ENCODE assay signal across 11 cellular contexts in the genomic region with DNA sequence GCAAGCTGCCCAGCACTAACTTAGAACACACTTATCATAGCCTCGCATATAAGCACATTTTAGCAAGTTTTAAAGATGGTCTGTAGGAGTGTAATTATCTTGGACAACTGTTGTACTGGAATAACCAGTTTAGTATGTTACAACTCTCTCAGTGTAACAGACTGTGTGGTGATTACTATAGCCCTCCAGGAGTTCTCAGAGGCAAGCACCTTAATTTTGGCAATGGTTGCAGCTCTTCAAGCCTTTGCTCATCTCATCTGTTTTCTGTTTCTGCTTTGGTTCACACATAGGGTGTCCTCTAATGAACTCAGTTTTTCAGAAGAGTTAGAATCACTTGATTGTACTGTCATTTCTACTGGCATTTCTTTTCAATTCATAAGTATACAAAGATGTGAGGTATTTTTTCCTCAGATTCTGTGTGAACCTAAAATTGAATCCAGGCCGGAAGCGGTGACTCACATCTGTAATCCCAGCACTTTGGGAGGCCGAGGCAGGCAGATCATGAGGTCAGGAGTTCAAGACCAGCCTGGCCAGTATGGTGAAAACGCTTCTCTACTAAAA.
A peak's percentile ranks its signal among the peaks of the same experiment; 100 is the strongest.
DNase-seq lines count a peak whose midpoint lies in the region; ATAC-seq, FAIRE-seq and TF ChIP-seq lines count a peak whose summit lies in the region.
"Had no signal": no experiment of that assay in that cellular context is flagged by ENCODE, and none has a peak within 500 bp of the region (broad histone marks: within the 10 kb centered on the region; RNA-seq: fewer than 3 reads in every experiment).

No MANE protein-coding gene starts in this region.

- H3K27me3 Mint-ChIP-seq in osteocyte (ENCODE audit: unreplicated experiment), result no peaks in the 10 kb centered on the region

- ATAC-seq in GM18909 (IDR thresholded peaks at IDR 0.05; ENCODE audit: poor library complexity, unreplicated experiment) (no peak), GM19328 (IDR thresholded peaks at IDR 0.05; ENCODE audit: unreplicated experiment) (no peak)

- H4K20me1 ChIP-seq in endothelial cell of umbilical vein (replicated peaks; ENCODE audit: control insufficient read depth, extremely low read depth, insufficient read depth, low read length), result no peaks in the 10 kb centered on the region

- H3K36me3 ChIP-seq in endothelial cell of umbilical vein (ENCODE audit: control insufficient read depth in 2 of 2, extremely low read depth in 1 of 2, insufficient read depth in 2 of 2, low read length in 2 of 2), result no peaks in the 10 kb centered on the region
- H3K36me3 ChIP-seq in small intestine (ENCODE audit: control insufficient read depth in 2 of 2, insufficient read depth in 2 of 2, low read length in 2 of 2), result no peaks in the 10 kb centered on the region

- H3K4me3 Mint-ChIP-seq in osteocyte (ENCODE audit: unreplicated experiment), result no peak overlapping the region

- FAIRE-seq in endothelial cell of umbilical vein (lab: Jason Lieb, UNC) (no peak), small intestine (lab: Jason Lieb, UNC) (no peak)

- H3K9ac ChIP-seq in endothelial cell of umbilical vein (replicated peaks; ENCODE audit: extremely low read depth, insufficient read depth, low read length), result no peak overlapping the region

- H3K9me3 Mint-ChIP-seq in osteocyte (ENCODE audit: unreplicated experiment), result no peaks in the 10 kb centered on the region

- DNase-seq in EH (ENCODE audit: low read depth) (peak; percentile 84), NCI-H748 (lab: John Stamatoyannopoulos, UW; ENCODE audit: unreplicated experiment) (peak; percentile 42), endothelial cell of umbilical vein (ENCODE audit: low read depth, low spot score) (peak; percentile 70), osteocyte (ENCODE audit: extremely low spot score, unreplicated experiment) (no peak), GDM1 (lab: John Stamatoyannopoulos, UW) (no peak), small intestine (no peak)
- DNase-seq: effector memory CD4-positive, alpha-beta T cell; GF-D8 had no signal

- peak overlapping the region; percentile 62 for H3K27ac Mint-ChIP-seq in osteocyte (ENCODE audit: unreplicated experiment)

- POLR2A ChIA-PET in endothelial cell of umbilical vein (lab: Charles Lee), result no interaction called here

- TF ChIP-seq POLR2A in endothelial cell of umbilical vein (IDR thresholded peaks at IDR 0.05; ENCODE audit: low read depth, low read length), result no peak

- no peaks in the 10 kb centered on the region for H3K9me1 ChIP-seq in endothelial cell of umbilical vein (replicated peaks; ENCODE audit: control insufficient read depth, extremely low read depth, insufficient read depth, low read length)

- H3K4me3 ChIP-seq in endothelial cell of umbilical vein (replicated peaks in 1 of 3; ENCODE audit: insufficient read depth in 1 of 3, low read depth in 1 of 3, low read length in 3 of 3) (no peak overlapping the region), small intestine (ENCODE audit: low read depth in 1 of 2, low read length in 2 of 2) (no peak overlapping the region)

- peaks cover 27% of the 10 kb centered on the region for H3K79me2 ChIP-seq in endothelial cell of umbilical vein (ENCODE audit: control insufficient read depth, insufficient read depth, low read length)

- intact Hi-C loops in endothelial cell of umbilical vein (cut with micrococcal nuclease), result no loop called here

- H3K4me1 ChIP-seq in endothelial cell of umbilical vein (ENCODE audit: control insufficient read depth, extremely low read depth, insufficient read depth, low read length) (peaks cover 38% of the 10 kb centered on the region), small intestine (ENCODE audit: control insufficient read depth in 2 of 2, insufficient read depth in 1 of 2, low read depth in 1 of 2, low read length in 1 of 2) (peaks cover 0 to 2% of the 10 kb centered on the region in 2 donors)

- H2AFZ ChIP-seq in endothelial cell of umbilical vein (ENCODE audit: low read depth, low read length), result no peak overlapping the region

- CTCF ChIA-PET in endothelial cell of umbilical vein (lab: Charles Lee), result interaction anchor here (0.9 to 1.6 kb wide), 9 partner anchors 10 to 129 kb away, joined by 3 to 8 read pairs (median 3); no protein-coding TSS in a partner anchor

- TF ChIP-seq CTCF in endothelial cell of umbilical vein (IDR thresholded peaks at IDR 0.05; ENCODE audit: extremely low read depth in 1 of 2, insufficient read depth in 1 of 2, low read depth in 1 of 2, low read length in 2 of 2) (no peak), osteocyte (IDR thresholded peaks at IDR 0.05) (no peak)

- H3K27ac ChIP-seq in endothelial cell of umbilical vein (ENCODE audit: insufficient read depth, low read depth, low read length), result peak overlapping the region; percentile 3
- H3K27ac ChIP-seq in small intestine (ENCODE audit: low read depth in 1 of 2, low read length in 1 of 2), result peak overlapping the region in 1 of 2 donors; percentile 31
- H3K27ac ChIP-seq: HL-60 had no signal

- 51 to 68% (median 64%) methylated on average over 5 of the region's 5 CpGs for WGBS in small intestine, 3 donors

- no peak overlapping the region for H3K4me2 ChIP-seq in endothelial cell of umbilical vein (ENCODE audit: insufficient read depth, low read length)

- dilution Hi-C loops in endothelial cell of umbilical vein (cut with MboI; ENCODE audit: extremely low pct_ligation_motif_present, low sequenced_read_pairs), result no loop called here

- H3K9me3 ChIP-seq in endothelial cell of umbilical vein (replicated peaks; ENCODE audit: control insufficient read depth, insufficient read depth, low read length) (no peaks in the 10 kb centered on the region), small intestine (ENCODE audit: control insufficient read depth, low read depth) (no peaks in the 10 kb centered on the region)

- H3K27me3 ChIP-seq in endothelial cell of umbilical vein (ENCODE audit: control insufficient read depth in 2 of 2, insufficient read depth in 2 of 2, low read length in 2 of 2) (no peaks in the 10 kb centered on the region), small intestine (ENCODE audit: control insufficient read depth in 2 of 2, insufficient read depth in 2 of 2, low read length in 2 of 2) (no peaks in the 10 kb centered on the region)

- H3K4me1 Mint-ChIP-seq in osteocyte (ENCODE audit: unreplicated experiment), result peaks cover 23% of the 10 kb centered on the region

- no peaks in the 10 kb centered on the region for H3K36me3 Mint-ChIP-seq in osteocyte (ENCODE audit: unreplicated experiment)

- no TSS peak for BruUV-seq in endothelial cell of umbilical vein (replicated peaks; lab: Mats Ljungman, UMichigan)

TF ChIP-seq in endothelial cell of umbilical vein, 7 proteins besides CTCF, POLR2A, EP300 and RAD21:
- TF ChIP-seq GATA2 (IDR thresholded peaks at IDR 0.05; ENCODE audit: insufficient read depth, insufficient read length, low read depth, low read length), result no peak
- TF ChIP-seq JUN (IDR thresholded peaks at IDR 0.05; ENCODE audit: borderline replicate concordance, insufficient read depth, insufficient read length, low read depth), result peak; percentile 23

Comparison
In these comparisons a context has a peak if more than half of its experiments do, and no peak if none do; other contexts are left out.
1. DNase-seq: peak in EH (single experiment), NCI-H748 (single experiment) and endothelial cell of umbilical vein (single experiment); none in osteocyte (single experiment), GDM1 (single experiment) and small intestine (single experiment).